8 cellular contexts compared by ENCODE assay signal in the genomic region with DNA sequence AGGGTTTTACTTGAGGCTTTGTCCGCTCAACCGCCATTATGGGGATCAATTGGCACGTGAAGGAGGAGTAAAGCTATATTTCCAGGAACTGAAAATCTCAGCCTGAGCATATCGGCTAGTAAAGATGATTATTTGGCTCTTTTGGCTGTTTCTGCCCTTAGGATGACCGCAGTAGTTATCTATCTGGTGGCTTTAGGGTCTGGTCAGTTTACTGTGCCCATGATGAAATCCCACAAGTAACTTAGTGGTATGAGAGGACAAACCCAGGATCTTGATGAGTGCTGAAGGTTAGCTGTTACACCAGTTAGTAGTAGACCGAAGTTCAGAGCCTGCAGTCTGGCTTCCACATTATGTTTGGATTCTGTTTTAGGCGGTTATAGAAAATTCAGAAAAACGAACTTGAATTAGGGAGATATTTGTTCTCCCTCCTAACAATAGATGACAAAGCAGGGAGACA.
DNase-seq lines count a peak whose midpoint lies in the region; ATAC-seq and TF ChIP-seq lines count a peak whose summit lies in the region.

No MANE protein-coding gene starts in this region.

- peak overlapping the region; percentile 64 to 93 for H3K27ac Mint-ChIP-seq in effector memory CD8-positive, alpha-beta T cell

- H3K27me3 ChIP-seq in OCI-LY1 (ENCODE audit: insufficient read depth, low read length) (no peaks in the 10 kb centered on the region), neuron (ENCODE audit: insufficient read depth, low read length) (no peaks in the 10 kb centered on the region)

- no peaks in the 10 kb centered on the region for H3K27me3 Mint-ChIP-seq in effector memory CD8-positive, alpha-beta T cell

- peaks cover 21 to 47% of the 10 kb centered on the region in 2 donors for H3K4me1 Mint-ChIP-seq in effector memory CD8-positive, alpha-beta T cell (ENCODE audit: low read depth in 2 of 2)

- peaks cover 73% of the 10 kb centered on the region for H3K36me3 Mint-ChIP-seq in effector memory CD8-positive, alpha-beta T cell (ENCODE audit: insufficient read depth)

- DNase-seq in ELR (ENCODE audit: low read depth) (peak; percentile 41), AG08396 (ENCODE audit: low spot score) (no peak), retina (no peak)
- DNase-seq in effector memory CD8-positive, alpha-beta T cell = no peak

- H3K9me2 ChIP-seq in OCI-LY1 (ENCODE audit: low read depth, low read length) = no peaks in the 10 kb centered on the region

- peaks cover 26% of the 10 kb centered on the region for H3K79me2 ChIP-seq in OCI-LY1 (ENCODE audit: insufficient read depth, low read length)

- no peaks in the 10 kb centered on the region for H3K9me3 Mint-ChIP-seq in effector memory CD8-positive, alpha-beta T cell

- 0 out of 2 replicates have a peak, but pooled peaks cover 3% of the 10 kb centered on the region for H4K20me1 ChIP-seq in OCI-LY1 (ENCODE audit: insufficient read depth, low read length)

- peaks cover 9% of the 10 kb centered on the region for H3F3A ChIP-seq in OCI-LY1 (ENCODE audit: insufficient read depth, low read length)

- H3K4me1 ChIP-seq in OCI-LY1 (ENCODE audit: insufficient read depth, low read length, severe bottlenecking) = peaks cover 30% of the 10 kb centered on the region
- peaks cover 25% of the 10 kb centered on the region for H3K4me1 ChIP-seq in neuron (ENCODE audit: insufficient read depth, low read length)

- no peak for ATAC-seq in effector memory CD8-positive, alpha-beta T cell (replicated peaks)
- ATAC-seq in HG03159 (IDR thresholded peaks at IDR 0.05; ENCODE audit: unreplicated experiment) = no peak
- no peak for ATAC-seq in HG02852 (IDR thresholded peaks at IDR 0.05; ENCODE audit: unreplicated experiment)

- peak overlapping the region; percentile 99 for H3K4me3 ChIP-seq in OCI-LY1 (ENCODE audit: low read depth, low read length, poor library complexity, severe bottlenecking)
- peak overlapping the region; percentile 70 for H3K4me3 ChIP-seq in neuron (ENCODE audit: low read length)

- TF ChIP-seq CTCF in OCI-LY1 (IDR thresholded peaks at IDR 0.05; ENCODE audit: low read length) = no peak

- peak overlapping the region; percentile 90 for H3K4me2 ChIP-seq in OCI-LY1 (ENCODE audit: low read length)

- H2AFZ ChIP-seq in OCI-LY1 (ENCODE audit: low read length) = no peak overlapping the region
- no peak overlapping the region for H2AFZ ChIP-seq in neuron (ENCODE audit: low read depth, low read length)

- H3K9me3 ChIP-seq in OCI-LY1 (ENCODE audit: low read length) (no peaks in the 10 kb centered on the region), neuron (ENCODE audit: low read length) (no peaks in the 10 kb centered on the region)

- peak overlapping the region; percentile 84 for H3K27ac ChIP-seq in OCI-LY1 (ENCODE audit: low read depth, low read length, poor library complexity, severe bottlenecking)

- peak overlapping the region; percentile 100 for H3K9ac ChIP-seq in OCI-LY1 (ENCODE audit: low read length)

- H3K36me3 ChIP-seq in OCI-LY1 (ENCODE audit: insufficient read depth, low read length) = peaks cover 62% of the 10 kb centered on the region
- peaks cover 49% of the 10 kb centered on the region for H3K36me3 ChIP-seq in neuron (ENCODE audit: insufficient read depth, low read length)

- H3K4me3 Mint-ChIP-seq in effector memory CD8-positive, alpha-beta T cell = peak overlapping the region; percentile 92 to 93
